ENCODE assay signal across 8 cellular contexts in genomic region chrX:120559799-120560198, GRCh38. TPM values are rescaled to one million over a fixed set of nuclear protein-coding genes. Genes with fewer than 3 reads are reported as not detected.
DNase-seq lines count a peak whose midpoint lies in the region; ATAC-seq and TF ChIP-seq lines count a peak whose summit lies in the region.

No MANE protein-coding gene starts in this region.

- H3K9me3 ChIP-seq in thyroid gland, result no peaks in the 10 kb centered on the region

- H3K4me1 Mint-ChIP-seq in activated naive CD8-positive, alpha-beta T cell treated with anti-CD3 and anti-CD28 coated beads, Interleukin-2, amount 50 U/mL, for 24 hours, result peaks cover 24% of the 10 kb centered on the region

- H3K9me3 Mint-ChIP-seq in activated naive CD8-positive, alpha-beta T cell treated with anti-CD3 and anti-CD28 coated beads, Interleukin-2, amount 50 U/mL, for 24 hours, result no peaks in the 10 kb centered on the region

- intact Hi-C loops in thyroid gland (cut with DNase I), result no loop called here

- no peaks in the 10 kb centered on the region for H3K27me3 ChIP-seq in layer of hippocampus (ENCODE audit: control insufficient read depth, insufficient read depth, low read length)
- no peaks in the 10 kb centered on the region for H3K27me3 ChIP-seq in thyroid gland

- H3K36me3 ChIP-seq in thyroid gland, result no peaks in the 10 kb centered on the region

- H3K36me3 Mint-ChIP-seq in activated naive CD8-positive, alpha-beta T cell treated with anti-CD3 and anti-CD28 coated beads, Interleukin-2, amount 50 U/mL, for 24 hours (ENCODE audit: low read depth), result peaks cover 10% of the 10 kb centered on the region

- DNase-seq in EL (peak; percentile 4), LNCaP clone FGC (ENCODE audit: low read depth) (no peak), thyroid gland (no peak), iPS-NIHi7 (ENCODE audit: extremely low spot score) (no peak), T-helper 9 cell (no peak), COLO668 (lab: John Stamatoyannopoulos, UW; ENCODE audit: unreplicated experiment) (no peak)
- no peak for DNase-seq in activated naive CD8-positive, alpha-beta T cell treated with anti-CD3 and anti-CD28 coated beads, Interleukin-2, amount 50 U/mL, for 24 hours

- peak overlapping the region; percentile 97 for H3K4me3 Mint-ChIP-seq in activated naive CD8-positive, alpha-beta T cell treated with anti-CD3 and anti-CD28 coated beads, Interleukin-2, amount 50 U/mL, for 24 hours

- no peak for TF ChIP-seq POLR2A in thyroid gland (IDR thresholded peaks at IDR 0.05)

- no peak for ATAC-seq in activated naive CD8-positive, alpha-beta T cell treated with anti-CD3 and anti-CD28 coated beads, Interleukin-2, amount 50 U/mL, for 24 hours

- H3K27ac ChIP-seq in layer of hippocampus (ENCODE audit: low read depth, low read length), result peak overlapping the region; percentile 99
- H3K27ac ChIP-seq in thyroid gland, result peak overlapping the region; percentile 97 to 99 (median 99)

- H3K27ac Mint-ChIP-seq in activated naive CD8-positive, alpha-beta T cell treated with anti-CD3 and anti-CD28 coated beads, Interleukin-2, amount 50 U/mL, for 24 hours, result peak overlapping the region; percentile 92

- H3K27me3 Mint-ChIP-seq in activated naive CD8-positive, alpha-beta T cell treated with anti-CD3 and anti-CD28 coated beads, Interleukin-2, amount 50 U/mL, for 24 hours, result no peaks in the 10 kb centered on the region

- 0 to 1% methylated on average over 8 of the region's 8 CpGs for WGBS in thyroid gland, 2 donors

- TF ChIP-seq CTCF in LNCaP clone FGC (IDR thresholded peaks at IDR 0.05; ENCODE audit: control insufficient read depth, extremely low read depth, insufficient read depth) (no peak), thyroid gland (IDR thresholded peaks at IDR 0.05) (no peak)

- H3K4me3 ChIP-seq in LNCaP clone FGC (ENCODE audit: low read depth, low read length) (peak overlapping the region; percentile 68), thyroid gland (replicated peaks in 1 of 3) (peak overlapping the region in 2 of 3 donors; percentile 47 to 75)

- peaks cover 0 to 5% of the 10 kb centered on the region in 2 donors for H3K4me1 ChIP-seq in thyroid gland

RNA-seq across cellular contexts. Expression of gene CUL4B, which starts 1.0 kb away (rescaled TPM):
- 10 to 100 TPM; 34.4 to 54.4 (median 42.2) TPM for total RNA-seq in thyroid gland

RNA-seq across cellular contexts. Expression of gene MCTS1, which starts 44.1 kb away (rescaled TPM):
- 10 to 100 TPM; 25.0 to 36.2 (median 30.1) TPM for total RNA-seq in thyroid gland
